19 cellular contexts compared by ENCODE assay signal in the genomic region with DNA sequence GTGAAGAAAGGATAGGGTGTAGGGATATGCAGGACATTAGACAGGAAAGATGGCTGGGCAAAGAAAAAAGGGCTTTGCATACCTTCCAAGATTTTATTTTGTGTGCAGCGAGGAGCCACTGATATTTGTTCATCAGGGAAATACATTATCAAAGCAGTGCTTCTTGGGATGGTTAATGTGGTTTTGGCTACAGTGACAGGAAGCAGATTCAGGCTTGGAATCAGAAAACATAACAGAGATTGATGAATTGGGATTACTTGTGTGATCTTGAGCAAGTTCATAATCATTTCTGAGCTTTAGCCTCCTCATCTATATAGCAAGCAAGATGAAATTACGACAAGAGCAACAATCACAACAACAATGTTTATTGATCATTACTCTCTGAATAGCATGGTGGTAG.
DNase-seq lines count a peak whose midpoint lies in the region; ATAC-seq, FAIRE-seq and TF ChIP-seq lines count a peak whose summit lies in the region.
"Had no signal": no experiment of that assay in that cellular context is flagged by ENCODE, and none has a peak within 500 bp of the region (broad histone marks: within the 10 kb centered on the region; RNA-seq: fewer than 3 reads in every experiment).

No MANE protein-coding gene starts in this region.

- CTCF ChIA-PET in activated CD4-positive, alpha-beta memory T cell treated with anti-CD3 and anti-CD28 coated beads for 36 hours (lab: Charles Lee): interaction anchor here (1.3 to 2.4 kb wide), 2 partner anchors 42 to 162 kb away, joined by 3 to 8 read pairs; no protein-coding TSS in a partner anchor
- CTCF ChIA-PET in activated CD4-positive, alpha-beta memory T cell treated with anti-CD3 and anti-CD28 coated beads, Interleukin-2, amount 10 ng/mL, durations not matched to agents 7 days and 5 days (lab: Charles Lee): no interaction called here

- no peaks in the 10 kb centered on the region for H3K27me3 Mint-ChIP-seq in activated CD4-positive, alpha-beta memory T cell treated with anti-CD3 and anti-CD28 coated beads for 36 hours
- no peaks in the 10 kb centered on the region for H3K27me3 Mint-ChIP-seq in activated CD4-positive, alpha-beta memory T cell treated with anti-CD3 and anti-CD28 coated beads, Interleukin-2, amount 10 ng/mL, durations not matched to agents 7 days and 5 days
- H3K27me3 Mint-ChIP-seq in activated T-helper 17 cell treated with anti-CD3 and anti-CD28 coated beads, Interleukin-2, amount 50 U/mL, for 72 hours: no peaks in the 10 kb centered on the region
- H3K27me3 Mint-ChIP-seq in naive B cell: no peaks in the 10 kb centered on the region
- peaks cover 2% of the 10 kb centered on the region for H3K27me3 Mint-ChIP-seq in endothelial cell (ENCODE audit: unreplicated experiment)

- intact Hi-C loops in activated CD4-positive, alpha-beta memory T cell treated with anti-CD3 and anti-CD28 coated beads for 36 hours (cut with micrococcal nuclease): loop anchor here (5.0 to 10.0 kb wide), 4 partner anchors 640 to 1400 kb away; a partner anchor contains a TSS
- intact Hi-C loops in stomach (cut with DNase I; ENCODE audit: low total_unique reads): no loop called here

- peak overlapping the region; percentile 14 for H3K27ac Mint-ChIP-seq in activated CD4-positive, alpha-beta memory T cell treated with anti-CD3 and anti-CD28 coated beads for 36 hours
- no peak overlapping the region for H3K27ac Mint-ChIP-seq in activated CD4-positive, alpha-beta memory T cell treated with anti-CD3 and anti-CD28 coated beads, Interleukin-2, amount 10 ng/mL, durations not matched to agents 7 days and 5 days
- peak overlapping the region; percentile 30 for H3K27ac Mint-ChIP-seq in activated T-helper 17 cell treated with anti-CD3 and anti-CD28 coated beads, Interleukin-2, amount 50 U/mL, for 72 hours
- H3K27ac Mint-ChIP-seq in naive B cell (peak overlapping the region; percentile 24 to 93 (median 59)), endothelial cell (ENCODE audit: unreplicated experiment) (no peak overlapping the region)

- peaks cover 82% of the 10 kb centered on the region for H3K4me1 Mint-ChIP-seq in activated CD4-positive, alpha-beta memory T cell treated with anti-CD3 and anti-CD28 coated beads for 36 hours (ENCODE audit: low read depth)
- peaks cover 73% of the 10 kb centered on the region for H3K4me1 Mint-ChIP-seq in activated CD4-positive, alpha-beta memory T cell treated with anti-CD3 and anti-CD28 coated beads, Interleukin-2, amount 10 ng/mL, durations not matched to agents 7 days and 5 days
- peaks cover 55% of the 10 kb centered on the region for H3K4me1 Mint-ChIP-seq in activated T-helper 17 cell treated with anti-CD3 and anti-CD28 coated beads, Interleukin-2, amount 50 U/mL, for 72 hours
- H3K4me1 Mint-ChIP-seq in naive B cell (peaks cover 36 to 62% (median 58%) of the 10 kb centered on the region in 3 donors), endothelial cell (ENCODE audit: unreplicated experiment) (peaks cover 19% of the 10 kb centered on the region)

- no peak for DNase-seq in activated CD4-positive, alpha-beta memory T cell treated with anti-CD3 and anti-CD28 coated beads for 36 hours
- no peak for DNase-seq in activated CD4-positive, alpha-beta memory T cell treated with anti-CD3 and anti-CD28 coated beads, Interleukin-2, amount 10 ng/mL, durations not matched to agents 7 days and 5 days
- DNase-seq in GM12892 (ENCODE audit: insufficient read length) (no peak), naive B cell (no peak), stomach (no peak), endothelial cell (ENCODE audit: low spot score) (no peak), hepatic stellate cell (ENCODE audit: low spot score) (no peak)
- DNase-seq: COR-L47, GF-D8, Karpas-422, MG63, NCI-H1092, NCI-H146, NCI-H2081, NCI-H774 had no signal

- FAIRE-seq in GM12892 (lab: Jason Lieb, UNC): peak; percentile 63
- FAIRE-seq: A204.1, H54 had no signal

- no peaks in the 10 kb centered on the region for H3K27me3 ChIP-seq in stomach
- H3K27me3 ChIP-seq: BLaER1 treated with 17β-estradiol and CSF1 and Interleukin-3, amounts not matched to agents 10 nM and 100 nM; MG63 had no signal

- H3K36me3 ChIP-seq in stomach: no peaks in the 10 kb centered on the region
- H3K36me3 ChIP-seq: BLaER1 treated with 17β-estradiol and CSF1 and Interleukin-3, amounts not matched to agents 10 nM and 100 nM; MG63 had no signal

- no peaks in the 10 kb centered on the region for H3K9me3 ChIP-seq in stomach
- H3K9me3 ChIP-seq: BLaER1 treated with 17β-estradiol and CSF1 and Interleukin-3, amounts not matched to agents 10 nM and 100 nM; MG63 had no signal

- TF ChIP-seq CTCF in stomach (IDR thresholded peaks at IDR 0.05): no peak
- no peak for TF ChIP-seq CTCF in endothelial cell (IDR thresholded peaks at IDR 0.05; ENCODE audit: unreplicated experiment)

- H3K4me3 Mint-ChIP-seq in activated CD4-positive, alpha-beta memory T cell treated with anti-CD3 and anti-CD28 coated beads for 36 hours: no peak overlapping the region
- H3K4me3 Mint-ChIP-seq in activated CD4-positive, alpha-beta memory T cell treated with anti-CD3 and anti-CD28 coated beads, Interleukin-2, amount 10 ng/mL, durations not matched to agents 7 days and 5 days: no peak overlapping the region
- peak overlapping the region; percentile 47 for H3K4me3 Mint-ChIP-seq in activated T-helper 17 cell treated with anti-CD3 and anti-CD28 coated beads, Interleukin-2, amount 50 U/mL, for 72 hours
- H3K4me3 Mint-ChIP-seq in naive B cell: no peak overlapping the region
- H3K4me3 Mint-ChIP-seq in endothelial cell (ENCODE audit: unreplicated experiment): no peak overlapping the region

- POLR2A ChIA-PET in activated CD4-positive, alpha-beta memory T cell treated with anti-CD3 and anti-CD28 coated beads for 36 hours (lab: Charles Lee): interaction anchor here (1.3 kb wide), 1 partner anchor 16 kb away, joined by 6 read pairs; no protein-coding TSS in a partner anchor
- POLR2A ChIA-PET in activated CD4-positive, alpha-beta memory T cell treated with anti-CD3 and anti-CD28 coated beads, Interleukin-2, amount 10 ng/mL, durations not matched to agents 7 days and 5 days (lab: Charles Lee): interaction anchor here (1.3 to 4.7 kb wide), 5 partner anchors 9 to 47 kb away, joined by 4 to 58 read pairs (median 7); no protein-coding TSS in a partner anchor

- 66 to 94% (median 89%) methylated on average over 2 of the region's 2 CpGs for WGBS in stomach, 5 donors

- H3K27ac ChIP-seq in stomach: no peak overlapping the region
- H3K27ac ChIP-seq: BLaER1 treated with 17β-estradiol and CSF1 and Interleukin-3, amounts not matched to agents 10 nM and 100 nM had no signal

- no peaks in the 10 kb centered on the region for H3K9me3 Mint-ChIP-seq in activated CD4-positive, alpha-beta memory T cell treated with anti-CD3 and anti-CD28 coated beads for 36 hours
- no peaks in the 10 kb centered on the region for H3K9me3 Mint-ChIP-seq in activated CD4-positive, alpha-beta memory T cell treated with anti-CD3 and anti-CD28 coated beads, Interleukin-2, amount 10 ng/mL, durations not matched to agents 7 days and 5 days
- H3K9me3 Mint-ChIP-seq in activated T-helper 17 cell treated with anti-CD3 and anti-CD28 coated beads, Interleukin-2, amount 50 U/mL, for 72 hours: no peaks in the 10 kb centered on the region
- peaks cover 0 to 3% (median 0%) of the 10 kb centered on the region in 7 donors for H3K9me3 Mint-ChIP-seq in naive B cell
- no peaks in the 10 kb centered on the region for H3K9me3 Mint-ChIP-seq in endothelial cell (ENCODE audit: unreplicated experiment)

- ATAC-seq in activated T-helper 17 cell treated with anti-CD3 and anti-CD28 coated beads, Interleukin-2, amount 50 U/mL, for 72 hours (replicated peaks): no peak
- ATAC-seq in naive B cell (ENCODE audit: low read depth in 2 of 2): no peak

- peaks cover 0 to 24% (median 8%) of the 10 kb centered on the region in 4 donors for H3K4me1 ChIP-seq in stomach

- no peak for TF ChIP-seq EP300 in stomach (IDR thresholded peaks at IDR 0.05)

- H3K36me3 Mint-ChIP-seq in activated CD4-positive, alpha-beta memory T cell treated with anti-CD3 and anti-CD28 coated beads for 36 hours: no peaks in the 10 kb centered on the region
- H3K36me3 Mint-ChIP-seq in activated CD4-positive, alpha-beta memory T cell treated with anti-CD3 and anti-CD28 coated beads, Interleukin-2, amount 10 ng/mL, durations not matched to agents 7 days and 5 days (ENCODE audit: low read depth): peaks cover 4% of the 10 kb centered on the region
- peaks cover 11% of the 10 kb centered on the region for H3K36me3 Mint-ChIP-seq in activated T-helper 17 cell treated with anti-CD3 and anti-CD28 coated beads, Interleukin-2, amount 50 U/mL, for 72 hours (ENCODE audit: low read depth)
- no peaks in the 10 kb centered on the region for H3K36me3 Mint-ChIP-seq in naive B cell
- H3K36me3 Mint-ChIP-seq in endothelial cell (ENCODE audit: low read depth, unreplicated experiment): no peaks in the 10 kb centered on the region

- no peak overlapping the region for H3K4me3 ChIP-seq in stomach
- H3K4me3 ChIP-seq: BLaER1 treated with 17β-estradiol and CSF1 and Interleukin-3, amounts not matched to agents 10 nM and 100 nM; MG63 had no signal

- TF ChIP-seq POLR2A in GM12892 (IDR thresholded peaks at IDR 0.05; ENCODE audit: low read depth, low read length) (no peak), stomach (IDR thresholded peaks at IDR 0.05) (no peak)

Comparison
In these comparisons a context has a peak if more than half of its experiments do, and no peak if none do; other contexts are left out.
1. H3K27ac Mint-ChIP-seq: peak in activated CD4-positive, alpha-beta memory T cell treated with anti-CD3 and anti-CD28 coated beads for 36 hours (single experiment), activated T-helper 17 cell treated with anti-CD3 and anti-CD28 coated beads, Interleukin-2, amount 50 U/mL, for 72 hours (single experiment) and naive B cell (6 of 6); none in activated CD4-positive, alpha-beta memory T cell treated with anti-CD3 and anti-CD28 coated beads, Interleukin-2, amount 10 ng/mL, durations not matched to agents 7 days and 5 days (single experiment) and endothelial cell (single experiment).